In genomic region chr20:48451401-48451800, GRCh38 we compare ENCODE assay signal across 1 cellular context.
TF ChIP-seq lines count a peak whose summit lies in the region.

No MANE protein-coding gene starts in this region.

TF ChIP-seq in WTC11, 78 proteins besides CTCF, POLR2A, EP300 and RAD21 (continued from another document):
- TF ChIP-seq AFF4 (CRISPR knock-in tag; IDR thresholded peaks at IDR 0.05; ENCODE audit: borderline replicate concordance) (no peak), TP53 (CRISPR knock-in tag; IDR thresholded peaks at IDR 0.05) (no peak)
TF ChIP-seq in WTC11: peak in this region for 0.
